In genomic region chr5:67201897-67202549, GRCh38 we compare ENCODE assay signal across 20 cellular contexts. TPM values are rescaled to one million over a fixed set of nuclear protein-coding genes. Genes with fewer than 3 reads are reported as not detected.
DNase-seq lines count a peak whose midpoint lies in the region; ATAC-seq and TF ChIP-seq lines count a peak whose summit lies in the region.
"Had no signal": no experiment of that assay in that cellular context is flagged by ENCODE, and none has a peak within 500 bp of the region (broad histone marks: within the 10 kb centered on the region; RNA-seq: fewer than 3 reads in every experiment).

No MANE protein-coding gene starts in this region.

- no peak for TF ChIP-seq EP300 in gastroesophageal sphincter (IDR thresholded peaks at IDR 0.05)

- WGBS in gastroesophageal sphincter (ENCODE audit: low coverage in 1 of 2), 2 donors = 70 to 73% methylated on average over 5 to 6 of the region's 6 CpGs

- TF ChIP-seq CTCF in gastroesophageal sphincter (IDR thresholded peaks at IDR 0.05) = no peak

- peaks cover 0 to 5% (median 4%) of the 10 kb centered on the region in 3 experiments for H3K9me3 ChIP-seq in naive thymus-derived CD4-positive, alpha-beta T cell (ENCODE audit: control insufficient read depth in 2 of 3, low read length in 3 of 3)
- no peaks in the 10 kb centered on the region for H3K9me3 ChIP-seq in gastroesophageal sphincter

- DNase-seq in activated CD4-positive, alpha-beta memory T cell treated with anti-CD3 and anti-CD28 coated beads for 36 hours = no peak
- no peak for DNase-seq in activated CD4-positive, alpha-beta memory T cell treated with anti-CD3 and anti-CD28 coated beads, Interleukin-2, amount 10 ng/mL, durations not matched to agents 7 days and 5 days
- DNase-seq in MV-4-11 (lab: John Stamatoyannopoulos, UW) (peak; percentile 22), pons (ENCODE audit: low spot score) (no peak), NCI-H748 (lab: John Stamatoyannopoulos, UW; ENCODE audit: unreplicated experiment) (no peak)
- no peak for DNase-seq in naive thymus-derived CD4-positive, alpha-beta T cell
- DNase-seq: activated CD8-positive, alpha-beta memory T cell treated with anti-CD3 and anti-CD28 coated beads, Interleukin-2, amount 50 U/mL, for 48 hours; activated naive CD4-positive, alpha-beta T cell treated with Interleukin-2 at 50 U/mL for 16 hours; effector CD8-positive, alpha-beta T cell; NCI-H1436; stimulated activated CD4-positive, alpha-beta T cell treated with anti-CD3 and anti-CD28 coated beads, Interleukin-12 subunit alpha, Interleukin-12 subunit beta, amount 100 ng/mL, for 4 hours; stimulated activated naive CD8-positive, alpha-beta T cell treated with anti-CD3 and anti-CD28 coated beads, Interleukin-15, Interleukin-2, amounts not matched to agents 100 U/mL and 50 U/mL, for 24 hours had no signal

- H3K4me1 Mint-ChIP-seq in activated CD4-positive, alpha-beta memory T cell treated with anti-CD3 and anti-CD28 coated beads for 36 hours (ENCODE audit: low read depth) = peaks cover 78% of the 10 kb centered on the region
- peaks cover 92% of the 10 kb centered on the region for H3K4me1 Mint-ChIP-seq in activated CD4-positive, alpha-beta memory T cell treated with anti-CD3 and anti-CD28 coated beads, Interleukin-2, amount 10 ng/mL, durations not matched to agents 7 days and 5 days
- peaks cover 49 to 99% (median 93%) of the 10 kb centered on the region in 7 donors for H3K4me1 Mint-ChIP-seq in naive thymus-derived CD4-positive, alpha-beta T cell

- H3K27ac Mint-ChIP-seq in activated CD4-positive, alpha-beta memory T cell treated with anti-CD3 and anti-CD28 coated beads for 36 hours = peak overlapping the region; percentile 45
- H3K27ac Mint-ChIP-seq in activated CD4-positive, alpha-beta memory T cell treated with anti-CD3 and anti-CD28 coated beads, Interleukin-2, amount 10 ng/mL, durations not matched to agents 7 days and 5 days = no peak overlapping the region
- peak overlapping the region; percentile 9 to 98 (median 82) for H3K27ac Mint-ChIP-seq in naive thymus-derived CD4-positive, alpha-beta T cell
- H3K27ac Mint-ChIP-seq: WTC11 had no signal

- no peak for TF ChIP-seq POLR2A in gastroesophageal sphincter (IDR thresholded peaks at IDR 0.05)

- no peak overlapping the region for H3K4me3 Mint-ChIP-seq in activated CD4-positive, alpha-beta memory T cell treated with anti-CD3 and anti-CD28 coated beads for 36 hours
- H3K4me3 Mint-ChIP-seq in activated CD4-positive, alpha-beta memory T cell treated with anti-CD3 and anti-CD28 coated beads, Interleukin-2, amount 10 ng/mL, durations not matched to agents 7 days and 5 days = no peak overlapping the region
- peak overlapping the region in 6 of 10 donors; percentile 16 to 85 (median 41) for H3K4me3 Mint-ChIP-seq in naive thymus-derived CD4-positive, alpha-beta T cell
- H3K4me3 Mint-ChIP-seq: WTC11 had no signal

- intact Hi-C loops in activated CD4-positive, alpha-beta memory T cell treated with anti-CD3 and anti-CD28 coated beads for 36 hours (cut with micrococcal nuclease) = loop anchor here (10.0 kb wide), 3 partner anchors 647 to 1233 kb away; partner anchors contain the start of gene SREK1
- intact Hi-C loops in naive thymus-derived CD4-positive, alpha-beta T cell (cut with micrococcal nuclease) = loop anchor here (10.0 kb wide), 4 partner anchors 1233 to 1893 kb away; partner anchors contain the start of genes NLN (in 1 of the 2), SGTB (in 1 of the 2), SHLD3 (in 1 of the 2) and SLC30A5 (in 1 of the 2)

- no peaks in the 10 kb centered on the region for H3K27me3 ChIP-seq in naive thymus-derived CD4-positive, alpha-beta T cell (ENCODE audit: control insufficient read depth in 2 of 2, insufficient read depth in 2 of 2, low read length in 2 of 2)
- no peaks in the 10 kb centered on the region for H3K27me3 ChIP-seq in gastroesophageal sphincter

- H3K27me3 Mint-ChIP-seq in activated CD4-positive, alpha-beta memory T cell treated with anti-CD3 and anti-CD28 coated beads for 36 hours = no peaks in the 10 kb centered on the region
- no peaks in the 10 kb centered on the region for H3K27me3 Mint-ChIP-seq in activated CD4-positive, alpha-beta memory T cell treated with anti-CD3 and anti-CD28 coated beads, Interleukin-2, amount 10 ng/mL, durations not matched to agents 7 days and 5 days
- peaks cover 0 to 2% (median 0%) of the 10 kb centered on the region in 5 donors for H3K27me3 Mint-ChIP-seq in naive thymus-derived CD4-positive, alpha-beta T cell
- H3K27me3 Mint-ChIP-seq: memory B cell had no signal

- peak overlapping the region; percentile 46 for H3K27ac ChIP-seq in naive thymus-derived CD4-positive, alpha-beta T cell (ENCODE audit: low read depth, low read length)
- H3K27ac ChIP-seq in gastroesophageal sphincter = no peak overlapping the region

- no peaks in the 10 kb centered on the region for H3K36me3 ChIP-seq in naive thymus-derived CD4-positive, alpha-beta T cell (ENCODE audit: control insufficient read depth in 2 of 3, insufficient read depth in 3 of 3, low read length in 3 of 3)
- H3K36me3 ChIP-seq in gastroesophageal sphincter = no peaks in the 10 kb centered on the region

- CTCF ChIA-PET in activated CD4-positive, alpha-beta memory T cell treated with anti-CD3 and anti-CD28 coated beads for 36 hours (lab: Charles Lee) = interaction anchor here (14.4 kb wide), 1 partner anchor 39 kb away, joined by 363 read pairs; no protein-coding TSS in a partner anchor
- CTCF ChIA-PET in activated CD4-positive, alpha-beta memory T cell treated with anti-CD3 and anti-CD28 coated beads, Interleukin-2, amount 10 ng/mL, durations not matched to agents 7 days and 5 days (lab: Charles Lee) = interaction anchor here (16.6 kb wide), 1 partner anchor 40 kb away, joined by 519 read pairs; no protein-coding TSS in a partner anchor
- CTCF ChIA-PET in naive thymus-derived CD4-positive, alpha-beta T cell (lab: Charles Lee) = interaction anchor here (0.7 to 16.2 kb wide), 3 partner anchors 39 to 1051 kb away, joined by 3 to 370 read pairs (median 9); no protein-coding TSS in a partner anchor

- POLR2A ChIA-PET in activated CD4-positive, alpha-beta memory T cell treated with anti-CD3 and anti-CD28 coated beads for 36 hours (lab: Charles Lee) = interaction anchor here (0.6 to 8.7 kb wide), 3 partner anchors 13 to 290 kb away, joined by 3 to 104 read pairs (median 4); no protein-coding TSS in a partner anchor
- POLR2A ChIA-PET in activated CD4-positive, alpha-beta memory T cell treated with anti-CD3 and anti-CD28 coated beads, Interleukin-2, amount 10 ng/mL, durations not matched to agents 7 days and 5 days (lab: Charles Lee) = interaction anchor here (1.0 to 11.1 kb wide), 5 partner anchors 10 to 39 kb away, joined by 3 to 863 read pairs (median 4); no protein-coding TSS in a partner anchor
- POLR2A ChIA-PET in naive thymus-derived CD4-positive, alpha-beta T cell (lab: Charles Lee) = interaction anchor here (0.6 to 13.7 kb wide), 3 partner anchors 14 to 336 kb away, joined by 3 to 348 read pairs (median 4); no protein-coding TSS in a partner anchor

- peaks cover 37 to 61% of the 10 kb centered on the region in 2 donors for H3K4me1 ChIP-seq in naive thymus-derived CD4-positive, alpha-beta T cell (ENCODE audit: control insufficient read depth in 2 of 2, insufficient read depth in 2 of 2, low read length in 2 of 2)
- H3K4me1 ChIP-seq in gastroesophageal sphincter = no peaks in the 10 kb centered on the region

- peaks cover 10% of the 10 kb centered on the region for H3K36me3 Mint-ChIP-seq in activated CD4-positive, alpha-beta memory T cell treated with anti-CD3 and anti-CD28 coated beads for 36 hours
- peaks cover 40% of the 10 kb centered on the region for H3K36me3 Mint-ChIP-seq in activated CD4-positive, alpha-beta memory T cell treated with anti-CD3 and anti-CD28 coated beads, Interleukin-2, amount 10 ng/mL, durations not matched to agents 7 days and 5 days (ENCODE audit: low read depth)
- peaks cover 5 to 60% (median 10%) of the 10 kb centered on the region in 5 donors for H3K36me3 Mint-ChIP-seq in naive thymus-derived CD4-positive, alpha-beta T cell
- H3K36me3 Mint-ChIP-seq: memory B cell had no signal

- H3K9me3 Mint-ChIP-seq in activated CD4-positive, alpha-beta memory T cell treated with anti-CD3 and anti-CD28 coated beads for 36 hours = peaks cover 16% of the 10 kb centered on the region
- peaks cover 14% of the 10 kb centered on the region for H3K9me3 Mint-ChIP-seq in activated CD4-positive, alpha-beta memory T cell treated with anti-CD3 and anti-CD28 coated beads, Interleukin-2, amount 10 ng/mL, durations not matched to agents 7 days and 5 days
- peaks cover 0 to 33% (median 12%) of the 10 kb centered on the region in 11 donors for H3K9me3 Mint-ChIP-seq in naive thymus-derived CD4-positive, alpha-beta T cell

- peak; percentile 10 for ATAC-seq in GM19351 (IDR thresholded peaks at IDR 0.05; ENCODE audit: unreplicated experiment)
- ATAC-seq in naive thymus-derived CD4-positive, alpha-beta T cell = no peak
- ATAC-seq in gastroesophageal sphincter = no peak
- ATAC-seq: WTC11 had no signal

- no peak overlapping the region for H3K4me3 ChIP-seq in naive thymus-derived CD4-positive, alpha-beta T cell (ENCODE audit: low read length)
- no peak overlapping the region for H3K4me3 ChIP-seq in gastroesophageal sphincter

RNA-seq across cellular contexts. Expression of gene CD180, which starts 5.4 kb away (rescaled TPM):
- total RNA-seq in activated CD4-positive, alpha-beta memory T cell treated with anti-CD3 and anti-CD28 coated beads for 36 hours = under 1 TPM; 0.07 to 0.21 TPM
- total RNA-seq in activated CD4-positive, alpha-beta memory T cell treated with anti-CD3 and anti-CD28 coated beads, Interleukin-2, amount 10 ng/mL, durations not matched to agents 7 days and 5 days = under 1 TPM; 0.75 to 0.88 TPM
- total RNA-seq in naive thymus-derived CD4-positive, alpha-beta T cell = 1 to 10 TPM in 3 of 5 experiments, under 1 TPM in 2; 0.37 to 6.4 (median 1.7) TPM
- polyA plus RNA-seq in naive thymus-derived CD4-positive, alpha-beta T cell = under 1 TPM; 0.20 to 0.22 TPM
- 1 to 10 TPM in 2 of 4 donors, under 1 TPM in 1, not detected in 1; 0.27 to 2.2 (median 1.2) TPM for total RNA-seq in gastroesophageal sphincter
- total RNA-seq: fibroblast of lung, HT-29, WTC11 had no signal
- polyA plus RNA-seq: keratinocyte, neural cell had no signal

Comparison
In these comparisons a context has a peak if more than half of its experiments do, and no peak if none do; other contexts are left out.
1. H3K4me3 Mint-ChIP-seq: peak in naive thymus-derived CD4-positive, alpha-beta T cell (6 of 10); none in activated CD4-positive, alpha-beta memory T cell treated with anti-CD3 and anti-CD28 coated beads for 36 hours (single experiment) and activated CD4-positive, alpha-beta memory T cell treated with anti-CD3 and anti-CD28 coated beads, Interleukin-2, amount 10 ng/mL, durations not matched to agents 7 days and 5 days (single experiment).